In genomic region chr5:76789991-76790571, GRCh38 we compare ENCODE assay signal across 1 cellular context.
TF ChIP-seq lines count a peak whose summit lies in the region.

No MANE protein-coding gene starts in this region.

TF ChIP-seq in K562, 482 proteins besides CTCF, POLR2A, EP300 and RAD21 (continued from another document):
- no peak for TF ChIP-seq PREB (CRISPR knock-in tag; IDR thresholded peaks at IDR 0.05)
- TF ChIP-seq PHTF2 (CRISPR knock-in tag; IDR thresholded peaks at IDR 0.05): no peak
- TF ChIP-seq ZNF175 (CRISPR knock-in tag; IDR thresholded peaks at IDR 0.05; ENCODE audit: low read depth): 0 out of 2 replicates have a peak, but pooled peaks have one; percentile 41
- no peak for TF ChIP-seq ATF4 (CRISPR knock-in tag; IDR thresholded peaks at IDR 0.05)
- peak; percentile 26; the same call in 1 of the 2 replicates for TF ChIP-seq CBFA2T3 (IDR thresholded peaks at IDR 0.05)
- no peak for TF ChIP-seq ZNF583 (CRISPR knock-in tag; IDR thresholded peaks at IDR 0.05)
